Comparison of ENCODE assay signal across 1 cellular context in the genomic region with DNA sequence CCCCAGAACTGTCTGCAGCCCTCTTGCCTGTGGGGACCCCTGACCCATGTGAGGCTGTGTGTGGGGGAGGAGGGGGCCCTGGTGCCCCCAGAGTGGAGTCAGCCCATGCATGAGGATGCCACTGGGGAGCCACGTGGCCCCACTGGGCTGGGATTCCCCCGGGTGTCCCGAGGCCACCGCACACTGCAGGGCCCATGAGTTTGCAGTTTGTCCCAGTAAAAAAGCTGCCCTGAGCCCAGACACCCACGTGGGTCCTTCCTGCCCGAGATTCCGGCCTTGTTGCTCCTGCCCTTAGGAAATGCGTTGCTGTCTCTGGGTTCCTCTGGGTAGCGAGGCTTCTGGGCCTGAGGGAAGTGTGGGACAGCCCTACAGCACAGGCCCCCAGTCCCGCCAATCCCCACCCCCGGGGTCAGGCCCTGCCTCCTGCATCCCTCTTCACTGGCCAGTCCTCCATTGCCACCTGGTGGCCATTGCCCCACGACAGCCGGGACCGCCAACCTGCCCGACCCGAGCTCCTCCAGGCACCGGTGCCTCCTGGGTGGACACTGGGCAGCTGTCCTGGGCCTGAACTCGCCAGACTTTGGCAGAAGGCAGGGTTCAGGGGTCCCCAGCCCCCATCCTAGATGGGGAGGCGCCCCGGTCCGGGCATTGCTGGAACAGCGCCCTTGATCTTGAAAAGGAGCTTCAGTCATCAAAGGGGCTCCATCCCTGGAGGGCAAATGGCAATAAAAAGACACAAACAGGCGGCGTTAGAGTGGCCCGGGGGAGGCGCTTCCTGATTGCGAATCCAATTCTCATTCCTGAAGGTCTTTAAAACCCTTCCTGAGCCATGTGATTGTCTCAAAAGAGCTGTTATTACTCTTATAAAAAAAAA.
TF ChIP-seq lines count a peak whose summit lies in the region.

No MANE protein-coding gene starts in this region.

TF ChIP-seq in HEK293, 187 proteins besides CTCF, POLR2A, EP300 and RAD21 (continued from another document):
- no peak for TF ChIP-seq ZNF529 (tag by site-specific recombination; IDR thresholded peaks at IDR 0.05; ENCODE audit: insufficient replicate concordance)
- no peak for TF ChIP-seq ZEB2 (tag by site-specific recombination; IDR thresholded peaks at IDR 0.05)
- TF ChIP-seq ZNF488 (tag by site-specific recombination; IDR thresholded peaks at IDR 0.05) = no peak
- TF ChIP-seq GLIS2 (tag by site-specific recombination; IDR thresholded peaks at IDR 0.05) = peak; percentile 91
- peak; percentile 5 for TF ChIP-seq ZBTB26 (tag by site-specific recombination; optimal IDR thresholded peaks at IDR 0.05)
- no peak for TF ChIP-seq ZNF544 (tag by site-specific recombination; IDR thresholded peaks at IDR 0.05)
- TF ChIP-seq HOXA7 (CRISPR knock-in tag; IDR thresholded peaks at IDR 0.05; ENCODE audit: borderline replicate concordance) = no peak
- no peak for TF ChIP-seq ZSCAN16 (tag by site-specific recombination; IDR thresholded peaks at IDR 0.05)
- TF ChIP-seq, protein P1, sequence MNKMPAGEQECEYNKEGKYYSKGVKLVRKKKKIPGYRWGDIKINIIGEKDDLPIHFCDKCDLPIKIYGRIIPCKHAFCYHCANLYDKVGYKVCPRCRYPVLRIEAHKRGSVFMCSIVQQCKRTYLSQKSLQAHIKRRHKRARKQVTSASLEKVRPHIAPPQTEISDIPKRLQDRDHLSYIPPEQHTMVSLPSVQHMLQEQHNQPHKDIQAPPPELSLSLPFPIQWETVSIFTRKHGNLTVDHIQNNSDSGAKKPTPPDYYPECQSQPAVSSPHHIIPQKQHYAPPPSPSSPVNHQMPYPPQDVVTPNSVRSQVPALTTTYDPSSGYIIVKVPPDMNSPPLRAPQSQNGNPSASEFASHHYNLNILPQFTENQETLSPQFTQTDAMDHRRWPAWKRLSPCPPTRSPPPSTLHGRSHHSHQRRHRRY (tag by site-specific recombination; IDR thresholded peaks at IDR 0.05) = no peak
